Comparison of ENCODE assay signal across 1 cellular context in genomic region chr3:129425213-129425612, GRCh38.
TF ChIP-seq lines count a peak whose summit lies in the region.

No MANE protein-coding gene starts in this region.

TF ChIP-seq in HepG2, 621 proteins besides CTCF, POLR2A, EP300 and RAD21:
- TF ChIP-seq ZNF577 (CRISPR knock-in tag; IDR thresholded peaks at IDR 0.05; ENCODE audit: borderline replicate concordance, low read depth) (no peak), ZNF563 (CRISPR knock-in tag; IDR thresholded peaks at IDR 0.05) (no peak), ZBTB21 (CRISPR knock-in tag; IDR thresholded peaks at IDR 0.05) (no peak), THAP11 (CRISPR knock-in tag; IDR thresholded peaks at IDR 0.05) (no peak), TEF (CRISPR knock-in tag; IDR thresholded peaks at IDR 0.05) (no peak), ZUFSP (CRISPR knock-in tag; IDR thresholded peaks at IDR 0.05; ENCODE audit: borderline replicate concordance) (no peak), ZNF609 (CRISPR knock-in tag; IDR thresholded peaks at IDR 0.05; ENCODE audit: borderline replicate concordance) (no peak), ZBTB2 (CRISPR knock-in tag; IDR thresholded peaks at IDR 0.05; ENCODE audit: low read depth) (no peak), SP140L (CRISPR knock-in tag; IDR thresholded peaks at IDR 0.05; ENCODE audit: borderline replicate concordance) (no peak), NCOA2 (CRISPR knock-in tag; IDR thresholded peaks at IDR 0.05) (no peak), KLF13 (CRISPR knock-in tag; IDR thresholded peaks at IDR 0.05) (no peak)
